In the genomic region with DNA sequence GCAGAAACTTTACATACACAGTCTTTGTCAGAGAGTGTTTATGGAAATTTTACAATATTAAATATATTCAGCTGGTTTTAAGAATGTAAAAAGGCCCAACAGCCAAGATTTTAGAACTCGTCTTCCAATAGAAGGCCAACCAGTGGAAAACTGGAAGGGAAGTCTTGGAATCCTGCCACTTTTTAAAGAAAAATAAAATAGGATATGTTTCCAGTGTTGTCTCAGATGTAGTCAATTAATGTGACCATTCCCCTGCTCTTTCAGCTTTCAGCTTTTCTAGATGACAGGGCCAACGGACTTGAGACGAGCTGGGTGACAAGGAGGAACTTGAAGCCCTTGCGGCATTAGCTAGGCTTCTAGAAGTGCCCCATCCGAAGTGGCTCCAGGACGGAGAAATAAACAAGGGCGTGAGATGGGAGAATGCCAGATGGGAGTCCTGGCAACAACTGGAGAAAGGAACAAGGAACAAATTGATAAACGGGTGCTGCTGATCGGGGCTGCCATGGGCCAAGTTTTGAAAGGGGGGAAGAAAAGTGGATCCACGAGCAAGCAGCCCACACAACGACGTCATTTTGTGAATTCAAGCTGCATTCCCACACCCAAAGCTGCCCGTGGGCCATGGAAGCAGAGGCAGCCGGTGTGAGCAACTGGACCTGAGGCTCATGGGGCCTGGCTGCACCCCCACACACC, we compare ENCODE assay signal across 14 cellular contexts. TPM values are rescaled to one million over a fixed set of nuclear protein-coding genes. Genes with fewer than 3 reads are reported as not detected.
DNase-seq lines count a peak whose midpoint lies in the region; ATAC-seq and TF ChIP-seq lines count a peak whose summit lies in the region.
"Had no signal": no experiment of that assay in that cellular context is flagged by ENCODE, and none has a peak within 500 bp of the region (broad histone marks: within the 10 kb centered on the region; RNA-seq: fewer than 3 reads in every experiment).

No MANE protein-coding gene starts in this region.

- DNase-seq in astrocyte of the spinal cord (ENCODE audit: low read depth, low spot score) (peak; percentile 38), foreskin keratinocyte (no peak), transverse colon (peak; percentile 59), GOT3 (lab: John Stamatoyannopoulos, UW) (no peak)
- DNase-seq: activated CD8-positive, alpha-beta memory T cell treated with anti-CD3 and anti-CD28 coated beads, Interleukin-2, amount 10 ng/mL, durations not matched to agents 7 days and 5 days; DND-41; H7; NCI-H1092 treated with DMSO at 0.1 percent for 48 hours; right lobe of liver; stimulated activated CD8-positive, alpha-beta memory T cell treated with anti-CD3 and anti-CD28 coated beads, Interleukin-4, amount 100 ng/mL, for 48 hours; T-helper 9 cell had no signal

- peak overlapping the region; percentile 76 to 98 (median 97) for H3K27ac Mint-ChIP-seq in nephron
- H3K27ac Mint-ChIP-seq: activated CD8-positive, alpha-beta memory T cell treated with anti-CD3 and anti-CD28 coated beads, Interleukin-2, amount 10 ng/mL, durations not matched to agents 7 days and 5 days had no signal

- intact Hi-C loops in transverse colon (cut with DNase I; ENCODE audit: low total_unique reads) = loop anchor here (10.0 kb wide), 1 partner anchor 53 kb away; no protein-coding TSS in a partner anchor

- no peaks in the 10 kb centered on the region for H3K27me3 ChIP-seq in foreskin keratinocyte
- no peaks in the 10 kb centered on the region for H3K27me3 ChIP-seq in transverse colon
- H3K27me3 ChIP-seq: right lobe of liver had no signal

- TF ChIP-seq CTCF in astrocyte of the spinal cord (IDR thresholded peaks at IDR 0.05; ENCODE audit: low read depth, low read length) (no peak), foreskin keratinocyte (conservative IDR thresholded peaks at IDR 0.05) (no peak), nephron (IDR thresholded peaks at IDR 0.05; ENCODE audit: unreplicated experiment in 3 of 3) (no peak), transverse colon (IDR thresholded peaks at IDR 0.05) (no peak)

- no peak for TF ChIP-seq POLR2A in transverse colon (IDR thresholded peaks at IDR 0.05)

- peak overlapping the region; percentile 52 for H3K27ac ChIP-seq in foreskin keratinocyte
- peak overlapping the region; percentile 61 to 72 (median 68) for H3K27ac ChIP-seq in transverse colon
- H3K27ac ChIP-seq: right lobe of liver had no signal

- H3K4me3 ChIP-seq in astrocyte of the spinal cord (ENCODE audit: low read depth, low read length) (no peak overlapping the region), transverse colon (no peak overlapping the region)
- H3K4me3 ChIP-seq: right lobe of liver had no signal

- H3K36me3 ChIP-seq in transverse colon = no peaks in the 10 kb centered on the region
- H3K36me3 ChIP-seq: right lobe of liver had no signal

- H3K4me1 ChIP-seq in foreskin keratinocyte = peaks cover 14% of the 10 kb centered on the region
- H3K4me1 ChIP-seq in transverse colon = peaks cover 22 to 71% (median 53%) of the 10 kb centered on the region in 4 donors
- H3K4me1 ChIP-seq: right lobe of liver had no signal

- peaks cover 66% of the 10 kb centered on the region for H3K4me1 Mint-ChIP-seq in nephron
- H3K4me1 Mint-ChIP-seq: activated CD8-positive, alpha-beta memory T cell treated with anti-CD3 and anti-CD28 coated beads, Interleukin-2, amount 10 ng/mL, durations not matched to agents 7 days and 5 days had no signal

- peaks cover 12% of the 10 kb centered on the region for H3K36me3 Mint-ChIP-seq in nephron (ENCODE audit: low read depth)
- H3K36me3 Mint-ChIP-seq: activated CD8-positive, alpha-beta memory T cell treated with anti-CD3 and anti-CD28 coated beads, Interleukin-2, amount 10 ng/mL, durations not matched to agents 7 days and 5 days had no signal

- peak overlapping the region in 2 of 3 experiments; percentile 65 to 73 for H3K4me3 Mint-ChIP-seq in nephron
- H3K4me3 Mint-ChIP-seq: activated CD8-positive, alpha-beta memory T cell treated with anti-CD3 and anti-CD28 coated beads, Interleukin-2, amount 10 ng/mL, durations not matched to agents 7 days and 5 days had no signal

- H3K9me3 ChIP-seq in transverse colon = no peaks in the 10 kb centered on the region
- H3K9me3 ChIP-seq: right lobe of liver had no signal

- no peak for ATAC-seq in foreskin keratinocyte
- no peak for ATAC-seq in GM21825 (IDR thresholded peaks at IDR 0.05; ENCODE audit: unreplicated experiment)
- no peak for ATAC-seq in HG03196 (IDR thresholded peaks at IDR 0.05; ENCODE audit: unreplicated experiment)
- ATAC-seq: activated CD8-positive, alpha-beta memory T cell treated with anti-CD3 and anti-CD28 coated beads, Interleukin-2, amount 10 ng/mL, durations not matched to agents 7 days and 5 days; right lobe of liver had no signal

- no peaks in the 10 kb centered on the region for H3K9me3 Mint-ChIP-seq in nephron

- H3K27me3 Mint-ChIP-seq in nephron (ENCODE audit: low read depth) = no peaks in the 10 kb centered on the region

- in situ Hi-C loops in astrocyte of the spinal cord (cut with HindIII; ENCODE audit: low sequenced_read_pairs) = no loop called here
- in situ Hi-C loops in transverse colon (cut with MboI; ENCODE audit: low pct_ligation_motif_present in 1 of 4, low pct_unique_long_range_greater_than_20kb in 1 of 4, low sequenced_read_pairs in 3 of 4) = no loop called here

- WGBS in transverse colon (ENCODE audit: low coverage in 1 of 2), 2 donors = 35 to 50% methylated on average over 9 to 14 of the region's 14 CpGs

- no peak for TF ChIP-seq EP300 in transverse colon (IDR thresholded peaks at IDR 0.05; ENCODE audit: low read depth)

RNA-seq across cellular contexts. Expression of a gene that starts 42.3 kb away (rescaled TPM):
- total RNA-seq in foreskin keratinocyte (100 and 101 TPM in 2 replicates), transverse colon (100 to 1,000 TPM in 1 of 4 donors, 10 to 100 TPM in 3; 71.9 to 247 (median 98.4) TPM)
- polyA plus RNA-seq in foreskin keratinocyte = 41.7 and 48.4 TPM in 2 replicates

Comparison
In these comparisons a context has a peak if more than half of its experiments do, and no peak if none do; other contexts are left out.
1. DNase-seq: peak in astrocyte of the spinal cord (single experiment) and transverse colon (single experiment); none in foreskin keratinocyte (0 of 2) and GOT3 (single experiment).